8 cellular contexts compared by ENCODE assay signal in genomic region chr1:218351617-218352438, GRCh38. TPM values are rescaled to one million over a fixed set of nuclear protein-coding genes. Genes with fewer than 3 reads are reported as not detected.
DNase-seq lines count a peak whose midpoint lies in the region; ATAC-seq and TF ChIP-seq lines count a peak whose summit lies in the region.

No MANE protein-coding gene starts in this region.

- H3K27me3 ChIP-seq in heart right ventricle: peaks cover 0 to 16% (median 0%) of the 10 kb centered on the region in 7 donors

- H3K27ac ChIP-seq in heart right ventricle: peak overlapping the region in 9 of 10 donors; percentile 41 to 95 (median 72)

- H3K27me3 Mint-ChIP-seq in activated T-cell treated with anti-CD3 and anti-CD28 coated beads, Interleukin-2, amount 50 U/mL, for 4 hours (ENCODE audit: low read depth): peaks cover 35% of the 10 kb centered on the region

- H3K36me3 Mint-ChIP-seq in activated T-cell treated with anti-CD3 and anti-CD28 coated beads, Interleukin-2, amount 50 U/mL, for 4 hours (ENCODE audit: insufficient read depth): no peaks in the 10 kb centered on the region
- H3K36me3 Mint-ChIP-seq in stimulated activated effector memory CD8-positive, alpha-beta T cell treated with anti-CD3 and anti-CD28 coated beads, Interleukin-12 subunit alpha, Interleukin-12 subunit beta, amount 100 ng/mL, for 72 hours: no peaks in the 10 kb centered on the region

- H3K9me3 Mint-ChIP-seq in activated T-cell treated with anti-CD3 and anti-CD28 coated beads, Interleukin-2, amount 50 U/mL, for 4 hours: no peaks in the 10 kb centered on the region
- H3K9me3 Mint-ChIP-seq in stimulated activated effector memory CD8-positive, alpha-beta T cell treated with anti-CD3 and anti-CD28 coated beads, Interleukin-12 subunit alpha, Interleukin-12 subunit beta, amount 100 ng/mL, for 72 hours: no peaks in the 10 kb centered on the region

- in situ Hi-C loops in KBM-7 (cut with MboI; ENCODE audit: low pct_unique_long_range_greater_than_20kb, low sequenced_read_pairs): no loop called here

- DNase-seq in EH (ENCODE audit: low read depth) (peak; percentile 60), KBM-7 (peak; percentile 62), heart right ventricle (peak in 1 of 2 donors; percentile 29), COLO668 (lab: John Stamatoyannopoulos, UW; ENCODE audit: unreplicated experiment) (no peak)
- no peak for DNase-seq in activated T-cell treated with anti-CD3 and anti-CD28 coated beads, Interleukin-2, amount 50 U/mL, for 4 hours
- DNase-seq in stimulated activated effector memory CD8-positive, alpha-beta T cell treated with anti-CD3 and anti-CD28 coated beads, Interleukin-12 subunit alpha, Interleukin-12 subunit beta, amount 100 ng/mL, for 72 hours (ENCODE audit: low spot score in 2 of 2): no peak

- H3K36me3 ChIP-seq in heart right ventricle: no peaks in the 10 kb centered on the region

- H3K9me3 ChIP-seq in heart right ventricle: no peaks in the 10 kb centered on the region

- H3K4me1 Mint-ChIP-seq in activated T-cell treated with anti-CD3 and anti-CD28 coated beads, Interleukin-2, amount 50 U/mL, for 4 hours (ENCODE audit: low read depth): peaks cover 28% of the 10 kb centered on the region
- peaks cover 14% of the 10 kb centered on the region for H3K4me1 Mint-ChIP-seq in stimulated activated effector memory CD8-positive, alpha-beta T cell treated with anti-CD3 and anti-CD28 coated beads, Interleukin-12 subunit alpha, Interleukin-12 subunit beta, amount 100 ng/mL, for 72 hours

- ATAC-seq in GM21529 (IDR thresholded peaks at IDR 0.05; ENCODE audit: unreplicated experiment): peak; percentile 70
- peak; percentile 81 to 86 for ATAC-seq in activated T-cell treated with anti-CD3 and anti-CD28 coated beads, Interleukin-2, amount 50 U/mL, for 4 hours
- ATAC-seq in heart right ventricle: peak in 5 of 8 donors; percentile 16 to 76 (median 28)
- ATAC-seq in stimulated activated effector memory CD8-positive, alpha-beta T cell treated with anti-CD3 and anti-CD28 coated beads, Interleukin-12 subunit alpha, Interleukin-12 subunit beta, amount 100 ng/mL, for 72 hours: peak; percentile 74
- no peak for ATAC-seq in HG02840 (IDR thresholded peaks at IDR 0.05; ENCODE audit: low FRiP score, unreplicated experiment)

- H3K27ac Mint-ChIP-seq in stimulated activated effector memory CD8-positive, alpha-beta T cell treated with anti-CD3 and anti-CD28 coated beads, Interleukin-12 subunit alpha, Interleukin-12 subunit beta, amount 100 ng/mL, for 72 hours: no peak overlapping the region

- H3K4me3 Mint-ChIP-seq in activated T-cell treated with anti-CD3 and anti-CD28 coated beads, Interleukin-2, amount 50 U/mL, for 4 hours: peak overlapping the region; percentile 70
- peak overlapping the region; percentile 53 for H3K4me3 Mint-ChIP-seq in stimulated activated effector memory CD8-positive, alpha-beta T cell treated with anti-CD3 and anti-CD28 coated beads, Interleukin-12 subunit alpha, Interleukin-12 subunit beta, amount 100 ng/mL, for 72 hours

- TF ChIP-seq CTCF in heart right ventricle (IDR thresholded peaks at IDR 0.05): peak in 8 of 9 donors; percentile 8 to 61 (median 45)

- peak overlapping the region in 8 of 10 donors; percentile 5 to 84 (median 54) for H3K4me3 ChIP-seq in heart right ventricle

- peaks cover 0 to 60% (median 16%) of the 10 kb centered on the region in 9 donors for H3K4me1 ChIP-seq in heart right ventricle

- intact Hi-C loops in heart right ventricle (cut with DNase I): loop anchor here in 1 of 10 donors (10.0 kb wide), 1 partner anchor 113 kb away; no protein-coding TSS in a partner anchor

- 64 to 69% methylated on average over 15 of the region's 15 CpGs for WGBS in heart right ventricle, 2 donors

RNA-seq across cellular contexts. Expression of gene TGFB2, which starts 6.7 kb away (rescaled TPM):
- not detected for total RNA-seq in activated T-cell treated with anti-CD3 and anti-CD28 coated beads, Interleukin-2, amount 50 U/mL, for 4 hours
- 10 to 100 TPM in 5 of 10 donors, 1 to 10 TPM in 5; 1.3 to 63.3 (median 9.0) TPM for total RNA-seq in heart right ventricle
- 1 to 10 TPM in 1 of 2 donors, under 1 TPM in 1; 0.51 to 1.7 TPM for polyA plus RNA-seq in heart right ventricle

Comparison
In these comparisons a context has a peak if more than half of its experiments do, and no peak if none do; other contexts are left out.
1. DNase-seq: peak in EH (single experiment) and KBM-7 (single experiment); none in activated T-cell treated with anti-CD3 and anti-CD28 coated beads, Interleukin-2, amount 50 U/mL, for 4 hours (single experiment), stimulated activated effector memory CD8-positive, alpha-beta T cell treated with anti-CD3 and anti-CD28 coated beads, Interleukin-12 subunit alpha, Interleukin-12 subunit beta, amount 100 ng/mL, for 72 hours (0 of 2) and COLO668 (single experiment).